ENCODE assay signal across 1 cellular context in genomic region chr1:13748610-13749505, GRCh38.
TF ChIP-seq lines count a peak whose summit lies in the region.

No MANE protein-coding gene starts in this region.

TF ChIP-seq in GM23338, 12 proteins besides CTCF, POLR2A, EP300 and RAD21:
- no peak for TF ChIP-seq ZNF462 (CRISPR knock-in tag; IDR thresholded peaks at IDR 0.05)
- no peak for TF ChIP-seq ETS1 (IDR thresholded peaks at IDR 0.05)
- TF ChIP-seq ZNF114 (CRISPR knock-in tag; IDR thresholded peaks at IDR 0.05) = no peak
- TF ChIP-seq EZH2 (IDR thresholded peaks at IDR 0.05; ENCODE audit: low read depth, unreplicated experiment) = no peak
- TF ChIP-seq NANOG (IDR thresholded peaks at IDR 0.05; ENCODE audit: borderline replicate concordance) = no peak
- no peak for TF ChIP-seq ZNF331 (CRISPR knock-in tag; IDR thresholded peaks at IDR 0.05; ENCODE audit: low read depth)
- TF ChIP-seq CREB1 (CRISPR knock-in tag; IDR thresholded peaks at IDR 0.05; ENCODE audit: low read depth) = 0 out of 2 replicates have a peak, but pooled peaks have one; percentile 12
- TF ChIP-seq REST (IDR thresholded peaks at IDR 0.05; ENCODE audit: unreplicated experiment) = no peak
- TF ChIP-seq EZH2phosphoT487 (IDR thresholded peaks at IDR 0.05; ENCODE audit: unreplicated experiment) = no peak
- TF ChIP-seq STAT1 (IDR thresholded peaks at IDR 0.05; ENCODE audit: unreplicated experiment) = no peak
- no peak for TF ChIP-seq JUNB (IDR thresholded peaks at IDR 0.05; ENCODE audit: unreplicated experiment)
- peak; percentile 71 for TF ChIP-seq POLR2AphosphoS5 (IDR thresholded peaks at IDR 0.05; ENCODE audit: low read depth)
